Comparison of ENCODE assay signal across 21 cellular contexts in the genomic region with DNA sequence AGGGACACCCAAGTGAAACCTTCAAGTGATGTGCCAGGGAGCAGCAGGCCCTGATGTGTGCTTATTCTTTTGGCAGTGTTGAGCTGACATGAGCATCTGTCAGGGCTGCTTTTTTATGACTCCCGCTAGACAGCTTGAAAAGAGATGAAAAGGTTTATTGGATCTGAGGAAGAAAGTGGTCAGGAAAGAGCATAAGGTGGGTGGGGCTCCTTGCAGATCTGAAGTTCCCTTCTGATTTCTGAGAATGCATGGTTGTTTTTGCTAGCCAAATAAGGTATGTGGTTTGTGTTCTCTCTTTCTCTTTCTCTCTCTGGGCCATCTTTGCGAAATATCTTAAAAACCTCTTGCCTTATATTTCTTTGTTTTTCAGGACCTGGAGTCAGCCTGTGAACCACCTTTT.
DNase-seq lines count a peak whose midpoint lies in the region; ATAC-seq and TF ChIP-seq lines count a peak whose summit lies in the region.
"Had no signal": no experiment of that assay in that cellular context is flagged by ENCODE, and none has a peak within 500 bp of the region (broad histone marks: within the 10 kb centered on the region; RNA-seq: fewer than 3 reads in every experiment).

No MANE protein-coding gene starts in this region.

- H3K36me3 ChIP-seq in smooth muscle cell (ENCODE audit: low read depth) (no peaks in the 10 kb centered on the region), breast epithelium (no peaks in the 10 kb centered on the region)
- H3K36me3 ChIP-seq: esophagus muscularis mucosa, spleen had no signal

- H3K36me3 Mint-ChIP-seq in T-helper 2 cell treated with Interferon-gamma antibody and Interleukin-4, amounts not matched to agents 5 μg/mL and 100 μg/mL, for 36 hours (ENCODE audit: low read depth) = peaks cover 1% of the 10 kb centered on the region
- H3K36me3 Mint-ChIP-seq: mesothelial cell of epicardium had no signal

- H3K4me3 ChIP-seq in smooth muscle cell (no peak overlapping the region), breast epithelium (no peak overlapping the region)
- H3K4me3 ChIP-seq: esophagus muscularis mucosa, GM23338, spleen had no signal

- peak; percentile 35 for ATAC-seq in stimulated activated naive CD8-positive, alpha-beta T cell treated with anti-CD3 and anti-CD28 coated beads, Interleukin-15, amount 100 ng/mL, for 72 hours
- ATAC-seq in stimulated activated naive CD8-positive, alpha-beta T cell treated with anti-CD3 and anti-CD28 coated beads, Interleukin-15, Interleukin-2, amounts not matched to agents 100 U/mL and 50 U/mL, for 24 hours = no peak
- ATAC-seq: GM23338, left cardiac atrium had no signal

- H3K79me2 ChIP-seq in smooth muscle cell (ENCODE audit: low read depth) = no peaks in the 10 kb centered on the region

- H3K9me3 Mint-ChIP-seq in stimulated activated naive CD8-positive, alpha-beta T cell treated with anti-CD3 and anti-CD28 coated beads, Interleukin-15, amount 100 ng/mL, for 72 hours = peaks cover 0 to 6% of the 10 kb centered on the region in 2 donors
- H3K9me3 Mint-ChIP-seq in T-helper 2 cell treated with Interferon-gamma antibody and Interleukin-4, amounts not matched to agents 5 μg/mL and 100 μg/mL, for 36 hours = peaks cover 15% of the 10 kb centered on the region
- H3K9me3 Mint-ChIP-seq: GM23338 had no signal

- intact Hi-C loops in breast epithelium (cut with DNase I; ENCODE audit: low total_unique reads) = no loop called here

- H3F3A ChIP-seq in smooth muscle cell (ENCODE audit: low read depth) = no peaks in the 10 kb centered on the region

- TF ChIP-seq CTCF in smooth muscle cell (IDR thresholded peaks at IDR 0.05; ENCODE audit: borderline replicate concordance, insufficient read depth, poor library complexity, severe bottlenecking) (no peak), breast epithelium (IDR thresholded peaks at IDR 0.05) (no peak)

- no peaks in the 10 kb centered on the region for H3K4me1 ChIP-seq in smooth muscle cell (ENCODE audit: low read depth)
- no peaks in the 10 kb centered on the region for H3K4me1 ChIP-seq in breast epithelium
- H3K4me1 ChIP-seq: esophagus muscularis mucosa, spleen had no signal

- H3K27me3 Mint-ChIP-seq in stimulated activated naive CD8-positive, alpha-beta T cell treated with anti-CD3 and anti-CD28 coated beads, Interleukin-15, amount 100 ng/mL, for 72 hours = no peaks in the 10 kb centered on the region
- peaks cover 4% of the 10 kb centered on the region for H3K27me3 Mint-ChIP-seq in T-helper 2 cell treated with Interferon-gamma antibody and Interleukin-4, amounts not matched to agents 5 μg/mL and 100 μg/mL, for 36 hours (ENCODE audit: low read depth)
- H3K27me3 Mint-ChIP-seq: B cell had no signal

- peak overlapping the region in 1 of 2 donors; percentile 67 for H3K27ac Mint-ChIP-seq in stimulated activated naive CD8-positive, alpha-beta T cell treated with anti-CD3 and anti-CD28 coated beads, Interleukin-15, amount 100 ng/mL, for 72 hours
- peak overlapping the region; percentile 86 for H3K27ac Mint-ChIP-seq in T-helper 2 cell treated with Interferon-gamma antibody and Interleukin-4, amounts not matched to agents 5 μg/mL and 100 μg/mL, for 36 hours
- H3K27ac Mint-ChIP-seq: B cell, GM23338, mesothelial cell of epicardium had no signal

- H3K9me3 ChIP-seq in smooth muscle cell (replicated peaks; ENCODE audit: low read depth) (peaks cover 9% of the 10 kb centered on the region), breast epithelium (no peaks in the 10 kb centered on the region)
- H3K9me3 ChIP-seq: esophagus muscularis mucosa, spleen had no signal

- H3K4me1 Mint-ChIP-seq in stimulated activated naive CD8-positive, alpha-beta T cell treated with anti-CD3 and anti-CD28 coated beads, Interleukin-15, amount 100 ng/mL, for 72 hours = peaks cover 12% of the 10 kb centered on the region
- H3K4me1 Mint-ChIP-seq in T-helper 2 cell treated with Interferon-gamma antibody and Interleukin-4, amounts not matched to agents 5 μg/mL and 100 μg/mL, for 36 hours (ENCODE audit: low read depth) = peaks cover 13% of the 10 kb centered on the region
- H3K4me1 Mint-ChIP-seq: B cell, mesothelial cell of epicardium had no signal

- H2AFZ ChIP-seq in smooth muscle cell (ENCODE audit: low read depth) = no peak overlapping the region
- H2AFZ ChIP-seq: GM23338 had no signal

- H3K9ac ChIP-seq in smooth muscle cell (ENCODE audit: low read depth) = no peak overlapping the region

- no peak overlapping the region for H3K4me2 ChIP-seq in smooth muscle cell
- H3K4me2 ChIP-seq: GM23338 had no signal

- DNase-seq in DMS 273 (lab: John Stamatoyannopoulos, UW; ENCODE audit: unreplicated experiment) (peak; percentile 25), DMS 273 treated with DMSO at 0.1 percent for 48 hours (lab: John Stamatoyannopoulos, UW) (no peak), cerebellar nuclear complex (lab: John Stamatoyannopoulos, UW) (no peak), smooth muscle cell (lab: John Stamatoyannopoulos, UW; ENCODE audit: unreplicated experiment) (no peak), breast epithelium (ENCODE audit: low spot score in 2 of 2) (no peak)
- no peak for DNase-seq in stimulated activated naive CD8-positive, alpha-beta T cell treated with anti-CD3 and anti-CD28 coated beads, Interleukin-15, amount 100 ng/mL, for 72 hours
- DNase-seq in stimulated activated naive CD8-positive, alpha-beta T cell treated with anti-CD3 and anti-CD28 coated beads, Interleukin-15, Interleukin-2, amounts not matched to agents 100 U/mL and 50 U/mL, for 24 hours = no peak
- DNase-seq in T-helper 2 cell treated with Interferon-gamma antibody and Interleukin-4, amounts not matched to agents 5 μg/mL and 100 μg/mL, for 36 hours (ENCODE audit: low spot score) = no peak
- DNase-seq: activated gamma-delta T cell; effector memory CD4-positive, alpha-beta T cell; left cardiac atrium; NCI-H1417 treated with DMSO at 0.1 percent for 48 hours; NCI-H226; spleen; stimulated activated CD4-positive, alpha-beta T cell treated with anti-CD3 and anti-CD28 coated beads, Interleukin-4, amount 100 ng/mL, for 4 hours; SW 1271 had no signal

- H3K27ac ChIP-seq in smooth muscle cell (ENCODE audit: low read depth) = no peak overlapping the region
- no peak overlapping the region for H3K27ac ChIP-seq in breast epithelium
- H3K27ac ChIP-seq: 22Rv1, esophagus muscularis mucosa, spleen had no signal

- H4K20me1 ChIP-seq in smooth muscle cell (ENCODE audit: low read depth) = no peaks in the 10 kb centered on the region

- H3K27me3 ChIP-seq in smooth muscle cell (ENCODE audit: low read depth) (no peaks in the 10 kb centered on the region), breast epithelium (no peaks in the 10 kb centered on the region)
- H3K27me3 ChIP-seq: esophagus muscularis mucosa, spleen had no signal

- no peak for TF ChIP-seq POLR2A in breast epithelium (IDR thresholded peaks at IDR 0.05)

- WGBS in smooth muscle cell (ENCODE audit: low lambda C conversion rate) = 76% methylated on average over 2 of the region's 2 CpGs

- H3K4me3 Mint-ChIP-seq in stimulated activated naive CD8-positive, alpha-beta T cell treated with anti-CD3 and anti-CD28 coated beads, Interleukin-15, amount 100 ng/mL, for 72 hours = peak overlapping the region; percentile 1 to 13
- peak overlapping the region; percentile 51 for H3K4me3 Mint-ChIP-seq in T-helper 2 cell treated with Interferon-gamma antibody and Interleukin-4, amounts not matched to agents 5 μg/mL and 100 μg/mL, for 36 hours
- H3K4me3 Mint-ChIP-seq: B cell, GM23338, mesothelial cell of epicardium had no signal
